ENCODE assay signal across 12 cellular contexts in the genomic region with DNA sequence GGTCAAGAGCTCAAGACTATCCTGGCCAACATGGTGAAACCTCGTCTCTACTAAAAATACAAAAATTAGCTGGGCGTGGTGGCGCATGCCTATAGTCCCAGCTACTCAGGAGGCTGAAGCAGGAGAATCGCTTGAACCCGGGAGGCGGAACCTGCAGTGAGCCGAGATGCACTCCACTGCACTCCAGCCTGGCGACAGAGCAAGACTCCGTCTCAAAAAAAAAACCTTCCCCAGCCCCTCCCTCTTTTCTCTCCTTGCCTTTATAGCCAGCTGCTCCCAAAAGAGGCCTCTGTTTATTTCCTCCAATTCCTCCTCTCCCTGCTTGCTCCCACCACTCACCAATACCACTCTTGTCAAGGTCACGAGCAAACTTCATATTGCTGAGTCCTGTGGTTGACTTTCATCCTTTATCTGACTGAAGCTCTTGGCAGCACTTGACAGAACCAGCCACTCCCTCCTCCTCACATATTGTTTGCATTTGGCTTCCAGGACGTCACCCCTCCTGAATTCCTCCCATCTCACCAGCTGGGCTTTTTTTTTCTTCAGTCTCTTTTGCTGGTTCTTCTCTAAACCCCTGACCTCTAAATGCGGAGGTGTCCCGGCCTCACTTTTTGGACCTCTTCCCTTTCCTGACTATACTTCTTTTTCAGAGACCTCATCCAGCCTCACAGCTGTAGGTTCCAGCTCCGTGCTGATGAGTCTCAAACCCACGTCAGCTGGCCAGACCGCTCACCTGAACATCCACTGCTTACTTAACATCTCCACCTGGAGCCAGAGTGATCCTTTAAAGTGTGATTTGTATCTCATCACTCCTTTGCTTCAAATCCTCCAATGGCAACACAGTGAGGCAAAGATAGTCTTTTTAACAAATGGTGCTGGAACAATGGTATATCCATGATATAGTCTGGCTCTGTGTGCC.
DNase-seq lines count a peak whose midpoint lies in the region; TF ChIP-seq lines count a peak whose summit lies in the region.
"Had no signal": no experiment of that assay in that cellular context is flagged by ENCODE, and none has a peak within 500 bp of the region (broad histone marks: within the 10 kb centered on the region; RNA-seq: fewer than 3 reads in every experiment).

No MANE protein-coding gene starts in this region.

- no peak overlapping the region for H3K27ac ChIP-seq in brain microvascular endothelial cell
- H3K27ac ChIP-seq: ascending aorta, HL-60 had no signal

- peaks cover 4% of the 10 kb centered on the region for H3K9me3 Mint-ChIP-seq in mesothelial cell of epicardium

- H3K36me3 Mint-ChIP-seq in mesothelial cell of epicardium: no peaks in the 10 kb centered on the region

- no peaks in the 10 kb centered on the region for H3K9me3 ChIP-seq in HAP-1
- H3K9me3 ChIP-seq: ascending aorta had no signal

- no peaks in the 10 kb centered on the region for H3K4me1 ChIP-seq in HAP-1
- H3K4me1 ChIP-seq: ascending aorta had no signal

- DNase-seq in DMS79 (lab: John Stamatoyannopoulos, UW) (peak; percentile 22), brain microvascular endothelial cell (peak; percentile 73), mesothelial cell of epicardium (ENCODE audit: low spot score in 2 of 2, unreplicated experiment in 2 of 2) (no peak), ecto neural progenitor cell (ENCODE audit: low spot score) (no peak), HAP-1 (ENCODE audit: low spot score in 2 of 2) (no peak)
- DNase-seq in Jurkat, Clone E6-1 (ENCODE audit: low read depth, low spot score): peak; percentile 40
- DNase-seq in activated naive CD4-positive, alpha-beta T cell treated with Interleukin-2 at 50 U/mL for 16 hours: no peak
- no peak for DNase-seq in stimulated activated naive CD4-positive, alpha-beta T cell treated with Interleukin-2 at 50 U/mL for 16 hours (lab: John Stamatoyannopoulos, UW)
- DNase-seq: activated CD8-positive, alpha-beta T cell treated with anti-CD3 and anti-CD28 coated beads for 36 hours; SHP77 treated with DMSO at 0.1 percent for 48 hours had no signal

- no peak overlapping the region for H3K4me3 Mint-ChIP-seq in mesothelial cell of epicardium
- H3K4me3 Mint-ChIP-seq: activated CD8-positive, alpha-beta T cell treated with anti-CD3 and anti-CD28 coated beads for 36 hours had no signal

- H3K27me3 Mint-ChIP-seq in mesothelial cell of epicardium (ENCODE audit: low read depth): peaks cover 3% of the 10 kb centered on the region
- H3K27me3 Mint-ChIP-seq: activated CD8-positive, alpha-beta T cell treated with anti-CD3 and anti-CD28 coated beads for 36 hours had no signal

- in situ Hi-C loops in brain microvascular endothelial cell (cut with HindIII; ENCODE audit: low pct_ligation_motif_present, low sequenced_read_pairs): no loop called here
- in situ Hi-C loops in HAP-1 (cut with MboI; ENCODE audit: low sequenced_read_pairs): no loop called here

- no peak overlapping the region for H3K4me3 ChIP-seq in Jurkat, Clone E6-1 (ENCODE audit: low read length)
- H3K4me3 ChIP-seq in brain microvascular endothelial cell (ENCODE audit: low read depth, low read length): no peak overlapping the region
- H3K4me3 ChIP-seq in HAP-1: no peak overlapping the region
- H3K4me3 ChIP-seq: ascending aorta had no signal

- H3K36me3 ChIP-seq in brain microvascular endothelial cell (replicated peaks) (no peaks in the 10 kb centered on the region), HAP-1 (replicated peaks) (no peaks in the 10 kb centered on the region)
- H3K36me3 ChIP-seq: ascending aorta had no signal

- TF ChIP-seq CTCF in brain microvascular endothelial cell (IDR thresholded peaks at IDR 0.05; ENCODE audit: low read depth, low read length, missing control alignments): no peak
- no peak for TF ChIP-seq CTCF in mesothelial cell of epicardium (IDR thresholded peaks at IDR 0.05; ENCODE audit: unreplicated experiment)

- peaks cover 12% of the 10 kb centered on the region for H3K4me1 Mint-ChIP-seq in mesothelial cell of epicardium

- H3K27me3 ChIP-seq in brain microvascular endothelial cell (replicated peaks): no peaks in the 10 kb centered on the region
- no peaks in the 10 kb centered on the region for H3K27me3 ChIP-seq in HAP-1 (ENCODE audit: low read depth)
- H3K27me3 ChIP-seq: ascending aorta had no signal

- H3K27ac Mint-ChIP-seq in mesothelial cell of epicardium: peak overlapping the region; percentile 61
- H3K27ac Mint-ChIP-seq: activated CD8-positive, alpha-beta T cell treated with anti-CD3 and anti-CD28 coated beads for 36 hours had no signal

Comparison
In these comparisons a context has a peak if more than half of its experiments do, and no peak if none do; other contexts are left out.
1. DNase-seq: peak in DMS79 (single experiment), Jurkat, Clone E6-1 (single experiment) and brain microvascular endothelial cell (single experiment); none in mesothelial cell of epicardium (0 of 2), activated naive CD4-positive, alpha-beta T cell treated with Interleukin-2 at 50 U/mL for 16 hours (single experiment), ecto neural progenitor cell (single experiment), stimulated activated naive CD4-positive, alpha-beta T cell treated with Interleukin-2 at 50 U/mL for 16 hours (single experiment) and HAP-1 (0 of 2).